Comparison of ENCODE assay signal across 1 cellular context in the genomic region with DNA sequence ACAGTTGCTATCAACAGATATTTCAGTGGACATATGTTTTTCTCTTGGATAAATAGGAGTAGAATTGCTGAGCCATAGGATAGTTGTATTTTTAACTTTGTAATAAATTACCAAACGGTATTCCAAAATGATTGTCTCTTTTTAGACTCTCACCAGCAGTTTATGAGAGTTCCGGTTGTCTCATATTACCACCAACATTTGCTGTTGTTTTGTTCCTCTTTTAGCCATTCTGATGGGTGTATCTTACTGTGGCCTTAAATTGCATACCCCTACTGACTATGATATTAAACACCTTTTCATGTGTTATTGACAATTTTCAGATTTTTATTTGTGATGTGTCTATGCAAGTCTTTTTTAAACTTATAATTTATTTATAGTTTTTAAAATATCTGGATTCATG.
TF ChIP-seq lines count a peak whose summit lies in the region.

No MANE protein-coding gene starts in this region.

TF ChIP-seq in K562, 482 proteins besides CTCF, POLR2A, EP300 and RAD21 (continued from another document):
- TF ChIP-seq KLF6 (CRISPR knock-in tag; IDR thresholded peaks at IDR 0.05; ENCODE audit: borderline replicate concordance): no peak
- TF ChIP-seq DDX20 (tag; IDR thresholded peaks at IDR 0.05; ENCODE audit: low read depth): no peak
- TF ChIP-seq RBFOX2 (IDR thresholded peaks at IDR 0.05; ENCODE audit: low read depth, low read length): no peak
- TF ChIP-seq, protein P1, sequence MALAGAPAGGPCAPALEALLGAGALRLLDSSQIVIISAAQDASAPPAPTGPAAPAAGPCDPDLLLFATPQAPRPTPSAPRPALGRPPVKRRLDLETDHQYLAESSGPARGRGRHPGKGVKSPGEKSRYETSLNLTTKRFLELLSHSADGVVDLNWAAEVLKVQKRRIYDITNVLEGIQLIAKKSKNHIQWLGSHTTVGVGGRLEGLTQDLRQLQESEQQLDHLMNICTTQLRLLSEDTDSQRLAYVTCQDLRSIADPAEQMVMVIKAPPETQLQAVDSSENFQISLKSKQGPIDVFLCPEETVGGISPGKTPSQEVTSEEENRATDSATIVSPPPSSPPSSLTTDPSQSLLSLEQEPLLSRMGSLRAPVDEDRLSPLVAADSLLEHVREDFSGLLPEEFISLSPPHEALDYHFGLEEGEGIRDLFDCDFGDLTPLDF (CRISPR knock-in tag; IDR thresholded peaks at IDR 0.05): no peak
- no peak for TF ChIP-seq ZNF3 (CRISPR knock-in tag; IDR thresholded peaks at IDR 0.05)
- no peak for TF ChIP-seq BRCA1 (IDR thresholded peaks at IDR 0.05)
- TF ChIP-seq BRCA1 (CRISPR knock-in tag; IDR thresholded peaks at IDR 0.05): no peak
